ENCODE assay signal across 10 cellular contexts in the genomic region with DNA sequence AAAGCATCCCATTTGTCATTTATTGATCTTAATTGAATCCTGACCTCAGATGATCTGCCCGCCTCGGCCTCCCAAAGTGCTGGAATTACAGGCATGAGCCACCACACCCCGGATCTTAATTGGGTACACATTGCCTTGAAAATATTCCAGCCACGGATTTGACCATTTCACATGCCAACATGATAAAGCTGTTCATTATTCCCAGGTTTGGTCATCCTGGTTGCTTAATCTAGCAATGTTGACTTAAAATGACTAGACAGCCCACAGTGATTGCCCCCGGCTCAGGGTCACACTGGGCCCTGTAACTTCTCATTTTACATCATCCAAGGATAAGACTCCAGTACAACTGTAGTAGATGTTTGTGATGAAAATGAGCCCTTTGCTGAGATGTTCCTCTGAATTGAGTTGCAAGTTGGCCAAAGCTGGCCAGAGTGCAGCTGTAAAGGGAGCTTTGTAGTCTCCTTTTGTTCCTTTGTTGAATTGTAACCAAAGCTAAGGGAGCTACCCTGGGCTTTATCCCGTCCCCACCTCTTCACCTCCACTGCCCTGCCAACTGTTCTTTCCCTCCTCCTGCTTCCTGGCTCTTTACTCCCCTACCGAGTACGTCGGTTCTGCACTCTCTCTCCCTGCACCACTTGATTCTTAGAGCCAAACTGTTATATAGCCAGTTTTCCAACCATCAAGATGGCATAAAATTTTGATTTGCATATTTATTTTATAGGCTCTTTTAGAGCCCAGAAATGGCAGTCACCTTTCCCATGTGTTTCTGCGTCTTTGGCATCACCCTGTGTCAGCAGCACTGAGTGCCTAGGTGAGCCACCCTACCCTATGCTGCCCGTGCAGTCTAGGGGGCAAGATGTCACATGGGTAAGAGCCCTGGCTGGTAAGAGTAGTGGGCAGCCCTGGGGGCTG.
DNase-seq lines count a peak whose midpoint lies in the region; ATAC-seq, FAIRE-seq and TF ChIP-seq lines count a peak whose summit lies in the region.
"Had no signal": no experiment of that assay in that cellular context is flagged by ENCODE, and none has a peak within 500 bp of the region (broad histone marks: within the 10 kb centered on the region; RNA-seq: fewer than 3 reads in every experiment).

No MANE protein-coding gene starts in this region.

- no peaks in the 10 kb centered on the region for H3K9me2 ChIP-seq in DOHH2 (replicated peaks; ENCODE audit: control insufficient read depth, low read length)

- peak; percentile 93 for DNase-seq in epithelial cell of esophagus (ENCODE audit: low read depth)
- peak in 3 of 6 donors; percentile 58 to 68 (median 60) for DNase-seq in pancreas
- DNase-seq in NCI-H2029 (lab: John Stamatoyannopoulos, UW): no peak
- no peak for DNase-seq in stimulated activated CD4-positive, alpha-beta T cell treated with anti-CD3 and anti-CD28 coated beads, Interleukin-4, amount 100 ng/mL, for 4 hours
- DNase-seq in NCI-H1105 (lab: John Stamatoyannopoulos, UW): no peak
- no peak for DNase-seq in DMS79 (lab: John Stamatoyannopoulos, UW)
- DNase-seq: foreskin keratinocyte, NCI-H526 treated with DMSO at 0.1 percent for 48 hours had no signal

- TF ChIP-seq CTCF in DOHH2 (IDR thresholded peaks at IDR 0.05; ENCODE audit: low read depth, low read length, poor library complexity, severe bottlenecking) (no peak), OCI-LY3 (IDR thresholded peaks at IDR 0.05; ENCODE audit: low read depth, low read length) (no peak), epithelial cell of esophagus (IDR thresholded peaks at IDR 0.05; ENCODE audit: insufficient read depth, low read depth, low read length, missing control alignments) (no peak), pancreas (IDR thresholded peaks at IDR 0.05) (no peak)

- peak; percentile 65 to 74 (median 66) for ATAC-seq in pancreas

- peaks cover 13% of the 10 kb centered on the region for H3F3A ChIP-seq in DOHH2 (ENCODE audit: control insufficient read depth, insufficient read depth)

- H2AFZ ChIP-seq in OCI-LY3 (ENCODE audit: low read depth, low read length): no peak overlapping the region

- H3K79me2 ChIP-seq in DOHH2 (ENCODE audit: control insufficient read depth, low read length) (no peaks in the 10 kb centered on the region), OCI-LY3 (ENCODE audit: low read length) (no peaks in the 10 kb centered on the region)

- WGBS in pancreas, 2 donors: 44 to 46% methylated on average over 11 of the region's 11 CpGs

- intact Hi-C loops in pancreas (cut with DNase I): no loop called here

- H3K27ac ChIP-seq in DOHH2 (ENCODE audit: low read depth, low read length): peak overlapping the region; percentile 85
- peak overlapping the region; percentile 65 for H3K27ac ChIP-seq in OCI-LY3 (ENCODE audit: low read length)
- H3K27ac ChIP-seq in pancreas: peak overlapping the region; percentile 86 to 93 (median 90)
- H3K27ac ChIP-seq: foreskin keratinocyte had no signal

- peaks cover 7% of the 10 kb centered on the region; the same call in 1 of the 2 replicates for H3K36me3 ChIP-seq in DOHH2 (ENCODE audit: control insufficient read depth, low read length)
- no peaks in the 10 kb centered on the region for H3K36me3 ChIP-seq in OCI-LY3 (replicated peaks; ENCODE audit: low read depth, low read length)
- no peaks in the 10 kb centered on the region for H3K36me3 ChIP-seq in pancreas

- H3K4me1 ChIP-seq in DOHH2 (ENCODE audit: control insufficient read depth, low read length) (peaks cover 65% of the 10 kb centered on the region), OCI-LY3 (ENCODE audit: low read length) (peaks cover 22% of the 10 kb centered on the region), pancreas (peaks cover 16 to 34% (median 27%) of the 10 kb centered on the region in 3 donors)
- H3K4me1 ChIP-seq: foreskin keratinocyte had no signal

- H3K9me3 ChIP-seq in DOHH2 (ENCODE audit: control insufficient read depth, insufficient read depth, low read length): no peaks in the 10 kb centered on the region
- H3K9me3 ChIP-seq in OCI-LY3 (ENCODE audit: insufficient read depth, low read length): no peaks in the 10 kb centered on the region
- no peaks in the 10 kb centered on the region for H3K9me3 ChIP-seq in pancreas

- peak overlapping the region; percentile 42; the same call in 1 of the 2 replicates for H3K9ac ChIP-seq in OCI-LY3 (ENCODE audit: low read length)

- H3K27me3 ChIP-seq in DOHH2 (ENCODE audit: control insufficient read depth, low read length) (no peaks in the 10 kb centered on the region), OCI-LY3 (ENCODE audit: low read depth, low read length) (no peaks in the 10 kb centered on the region), pancreas (no peaks in the 10 kb centered on the region)
- H3K27me3 ChIP-seq: foreskin keratinocyte had no signal

- H3K4me2 ChIP-seq in DOHH2 (ENCODE audit: low read length) (peak overlapping the region; percentile 74), OCI-LY3 (ENCODE audit: low read length) (peak overlapping the region; percentile 65)

- H4K20me1 ChIP-seq in DOHH2 (ENCODE audit: control insufficient read depth, insufficient read depth, low read depth, low read length) (no peaks in the 10 kb centered on the region), OCI-LY3 (ENCODE audit: insufficient read depth, low read length) (no peaks in the 10 kb centered on the region)

- H3K4me3 ChIP-seq in DOHH2 (ENCODE audit: low read length) (peak overlapping the region; percentile 64), OCI-LY3 (ENCODE audit: low read length) (0 out of 2 replicates have a peak overlapping the region, but pooled peaks have one; percentile 56), epithelial cell of esophagus (ENCODE audit: low read length) (no peak overlapping the region), pancreas (no peak overlapping the region)

- no peak for FAIRE-seq in pancreas (lab: Jason Lieb, UNC)

Comparison
In these comparisons a context has a peak if more than half of its experiments do, and no peak if none do; other contexts are left out.
1. H3K4me3 ChIP-seq: peak in DOHH2 (single experiment) and OCI-LY3 (single experiment); none in epithelial cell of esophagus (single experiment) and pancreas (0 of 4).
2. Peak in every context shown above with its lines, with median percentiles within 50 percentile points of each other: H3K27ac ChIP-seq.